In genomic region chr15:74614744-74615312, GRCh38 we compare ENCODE assay signal across 8 cellular contexts. TPM values are rescaled to one million over a fixed set of nuclear protein-coding genes. Genes with fewer than 3 reads are reported as not detected.
DNase-seq lines count a peak whose midpoint lies in the region; ATAC-seq and TF ChIP-seq lines count a peak whose summit lies in the region.

No MANE protein-coding gene starts in this region.

- peaks cover 18% of the 10 kb centered on the region for H3K4me1 ChIP-seq in effector memory CD4-positive, alpha-beta T cell (ENCODE audit: control insufficient read depth, insufficient read depth, low read length, poor library complexity, severe bottlenecking)

- peaks cover 36% of the 10 kb centered on the region for H3K4me1 Mint-ChIP-seq in activated CD8-positive, alpha-beta T cell treated with anti-CD3 and anti-CD28 coated beads for 36 hours (ENCODE audit: low read depth)
- H3K4me1 Mint-ChIP-seq in mesothelial cell of epicardium = peaks cover 18% of the 10 kb centered on the region

- no peak for TF ChIP-seq CTCF in activated CD8-positive, alpha-beta T cell treated with anti-CD3 and anti-CD28 coated beads for 36 hours (IDR thresholded peaks at IDR 0.05)
- no peak for TF ChIP-seq CTCF in mesothelial cell of epicardium (IDR thresholded peaks at IDR 0.05; ENCODE audit: unreplicated experiment)

- peak overlapping the region; percentile 98 for H3K27ac Mint-ChIP-seq in activated CD8-positive, alpha-beta T cell treated with anti-CD3 and anti-CD28 coated beads for 36 hours
- H3K27ac Mint-ChIP-seq in mesothelial cell of epicardium = peak overlapping the region; percentile 97

- H3K27me3 ChIP-seq in effector memory CD4-positive, alpha-beta T cell (replicated peaks; ENCODE audit: control insufficient read depth, insufficient read depth, low read length, poor library complexity, severe bottlenecking) = no peaks in the 10 kb centered on the region

- H3K36me3 Mint-ChIP-seq in activated CD8-positive, alpha-beta T cell treated with anti-CD3 and anti-CD28 coated beads for 36 hours (ENCODE audit: low read depth) = peaks cover 25% of the 10 kb centered on the region
- no peaks in the 10 kb centered on the region for H3K36me3 Mint-ChIP-seq in mesothelial cell of epicardium

- peak overlapping the region; percentile 94 for H3K4me3 ChIP-seq in effector memory CD4-positive, alpha-beta T cell (ENCODE audit: insufficient read depth, low read depth, low read length, poor library complexity, severe bottlenecking)

- ATAC-seq in HG02973 (IDR thresholded peaks at IDR 0.05; ENCODE audit: unreplicated experiment) = peak; percentile 42
- peak; percentile 67 for ATAC-seq in activated CD8-positive, alpha-beta T cell treated with anti-CD3 and anti-CD28 coated beads for 36 hours

- intact Hi-C loops in activated CD8-positive, alpha-beta T cell treated with anti-CD3 and anti-CD28 coated beads for 36 hours (cut with micrococcal nuclease) = loop anchor here (5.0 kb wide), 1 partner anchor 73 kb away; the partner anchor contains the start of gene ARID3B

- POLR2A ChIA-PET in activated CD8-positive, alpha-beta T cell treated with anti-CD3 and anti-CD28 coated beads for 36 hours (lab: Charles Lee) = interaction anchor here (0.5 to 5.6 kb wide), 13 partner anchors 9 to 1026 kb away, joined by 3 to 33 read pairs (median 4); partner anchors contain the start of genes ARID3B and COMMD4

- H3K36me3 ChIP-seq in effector memory CD4-positive, alpha-beta T cell (ENCODE audit: control insufficient read depth, insufficient read depth, low read length) = peaks cover 11% of the 10 kb centered on the region

- no peaks in the 10 kb centered on the region for H3K9me3 Mint-ChIP-seq in activated CD8-positive, alpha-beta T cell treated with anti-CD3 and anti-CD28 coated beads for 36 hours
- H3K9me3 Mint-ChIP-seq in mesothelial cell of epicardium = no peaks in the 10 kb centered on the region

- no peaks in the 10 kb centered on the region for H3K27me3 Mint-ChIP-seq in activated CD8-positive, alpha-beta T cell treated with anti-CD3 and anti-CD28 coated beads for 36 hours
- H3K27me3 Mint-ChIP-seq in mesothelial cell of epicardium (ENCODE audit: low read depth) = no peaks in the 10 kb centered on the region

- peak overlapping the region; percentile 92 for H3K4me3 Mint-ChIP-seq in activated CD8-positive, alpha-beta T cell treated with anti-CD3 and anti-CD28 coated beads for 36 hours
- H3K4me3 Mint-ChIP-seq in mesothelial cell of epicardium = peak overlapping the region; percentile 90

- CTCF ChIA-PET in activated CD8-positive, alpha-beta T cell treated with anti-CD3 and anti-CD28 coated beads for 36 hours (lab: Charles Lee) = interaction anchor here (0.9 to 10.8 kb wide), 10 partner anchors 17 to 240 kb away, joined by 3 to 203 read pairs (median 6); partner anchors contain the start of gene ARID3B

- H3K27ac ChIP-seq in effector memory CD4-positive, alpha-beta T cell (ENCODE audit: insufficient read depth, low read length, poor library complexity, severe bottlenecking) = peak overlapping the region; percentile 98

- no peaks in the 10 kb centered on the region for H3K9me3 ChIP-seq in effector memory CD4-positive, alpha-beta T cell (ENCODE audit: control insufficient read depth, low read length)

- DNase-seq in NCI-H2227 (lab: John Stamatoyannopoulos, UW; ENCODE audit: unreplicated experiment) (peak; percentile 87), NCI-H2227 treated with DMSO at 0.1 percent for 48 hours (lab: John Stamatoyannopoulos, UW) (no peak), NCI-H748 treated with DMSO at 0.1 percent for 48 hours (lab: John Stamatoyannopoulos, UW) (peak; percentile 29), mesothelial cell of epicardium (ENCODE audit: low spot score in 2 of 2, unreplicated experiment in 2 of 2) (peak; percentile 70 to 85)
- DNase-seq in activated CD8-positive, alpha-beta T cell treated with anti-CD3 and anti-CD28 coated beads for 36 hours = peak; percentile 88
- peak; percentile 90 to 93 (median 91) for DNase-seq in effector memory CD4-positive, alpha-beta T cell
- DNase-seq in stimulated activated CD8-positive, alpha-beta memory T cell treated with anti-CD3 and anti-CD28 coated beads, Interleukin-15, amount 100 ng/mL, for 48 hours (ENCODE audit: low read depth in 2 of 2) = peak; percentile 83 to 87

RNA-seq across cellular contexts. Expression of gene CLK3, which starts 0.8 kb away (rescaled TPM):
- 100 to 1,000 TPM; 159 to 168 TPM for total RNA-seq in activated CD8-positive, alpha-beta T cell treated with anti-CD3 and anti-CD28 coated beads for 36 hours
- 80.1 to 83.0 TPM (median 80.9 TPM) in 3 replicates for total RNA-seq in mesothelial cell of epicardium
